16 cellular contexts compared by ENCODE assay signal in the genomic region with DNA sequence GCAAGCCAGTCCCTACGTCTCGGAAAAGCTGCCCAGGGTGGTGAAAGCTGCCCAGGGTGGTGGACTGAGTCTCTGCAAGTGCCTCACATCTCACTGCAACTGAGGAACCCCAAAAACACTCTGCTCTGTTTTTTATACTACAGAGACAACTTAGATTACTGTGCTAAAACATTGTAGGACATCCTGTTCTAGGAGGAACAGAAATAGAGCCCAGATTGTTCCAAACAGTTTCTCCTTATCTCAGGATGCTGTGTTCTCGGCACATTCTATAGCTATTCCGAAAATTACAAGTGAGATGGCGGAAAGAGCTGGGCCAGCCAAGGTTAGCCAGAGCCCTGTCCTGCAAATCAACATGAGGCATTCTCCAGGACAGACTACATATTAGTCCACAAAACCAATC.
DNase-seq lines count a peak whose midpoint lies in the region; ATAC-seq and TF ChIP-seq lines count a peak whose summit lies in the region.
"Had no signal": no experiment of that assay in that cellular context is flagged by ENCODE, and none has a peak within 500 bp of the region (broad histone marks: within the 10 kb centered on the region; RNA-seq: fewer than 3 reads in every experiment).

No MANE protein-coding gene starts in this region.

- no peaks in the 10 kb centered on the region for H3K36me3 ChIP-seq in heart left ventricle
- no peaks in the 10 kb centered on the region for H3K36me3 ChIP-seq in left ventricle myocardium inferior

- no peaks in the 10 kb centered on the region for H3K4me1 ChIP-seq in heart left ventricle
- H3K4me1 ChIP-seq in left ventricle myocardium inferior = no peaks in the 10 kb centered on the region
- H3K4me1 ChIP-seq in right cardiac atrium (ENCODE audit: control insufficient read depth, insufficient read depth, low read length) = no peaks in the 10 kb centered on the region

- DNase-seq in heart left ventricle (no peak), cardiac septum (ENCODE audit: low spot score) (no peak), left ventricle myocardium inferior (no peak), right cardiac atrium (peak in 1 of 3 donors; percentile 44)
- DNase-seq in activated naive CD4-positive, alpha-beta T cell (lab: John Stamatoyannopoulos, UW) = no peak
- no peak for DNase-seq in effector CD4-positive, alpha-beta T cell
- DNase-seq: C1 segment of cervical spinal cord; Calu3; CD4-positive, alpha-beta memory T cell; COR-L47; DMS53; DMS79 treated with DMSO at 0.1 percent for 48 hours; GF-D8; GM23248; H7; HCEC 1CT had no signal

- TF ChIP-seq CTCF in heart left ventricle (IDR thresholded peaks at IDR 0.05) = no peak
- no peak for TF ChIP-seq CTCF in left ventricle myocardium inferior (IDR thresholded peaks at IDR 0.05; ENCODE audit: borderline replicate concordance)

- peaks cover 0 to 8% (median 0%) of the 10 kb centered on the region in 12 donors for H3K9me3 ChIP-seq in heart left ventricle
- peaks cover 6% of the 10 kb centered on the region for H3K9me3 ChIP-seq in left ventricle myocardium inferior (replicated peaks)
- H3K9me3 ChIP-seq in right cardiac atrium (ENCODE audit: control insufficient read depth, low read length) = no peaks in the 10 kb centered on the region

- H3K4me3 ChIP-seq in heart left ventricle (peak overlapping the region in 4 of 12 donors; percentile 1 to 17 (median 4)), left ventricle myocardium inferior (peak overlapping the region; percentile 47), right cardiac atrium (ENCODE audit: low read length) (no peak overlapping the region)
- H3K4me3 ChIP-seq: GM23248 had no signal

- H3K27ac ChIP-seq in heart left ventricle = no peak overlapping the region
- H3K27ac ChIP-seq in left ventricle myocardium inferior (replicated peaks) = peak overlapping the region; percentile 54
- H3K27ac ChIP-seq in right cardiac atrium (ENCODE audit: low read length) = no peak overlapping the region
- H3K27ac ChIP-seq: GM23248 had no signal

- ATAC-seq in heart left ventricle (peak in 3 of 4 donors; percentile 38 to 68 (median 62)), right cardiac atrium (peak; percentile 84 to 87)

- TF ChIP-seq POLR2A in heart left ventricle (IDR thresholded peaks at IDR 0.05) = no peak

- H3K27me3 ChIP-seq in heart left ventricle (no peaks in the 10 kb centered on the region), left ventricle myocardium inferior (ENCODE audit: low read depth) (no peaks in the 10 kb centered on the region), right cardiac atrium (ENCODE audit: control insufficient read depth, insufficient read depth) (no peaks in the 10 kb centered on the region)

- intact Hi-C loops in heart left ventricle (cut with DNase I) = loop anchor here in 1 of 10 donors (2.0 kb wide), 1 partner anchor 29 kb away; no protein-coding TSS in a partner anchor
- intact Hi-C loops in cardiac septum (cut with DNase I) = no loop called here
- intact Hi-C loops in left ventricle myocardium inferior (cut with micrococcal nuclease) = no loop called here
- intact Hi-C loops in right cardiac atrium (cut with DNase I) = no loop called here

- 56 to 75% (median 69%) methylated on average over 5 of the region's 5 CpGs for WGBS in heart left ventricle, 4 donors
- WGBS in right cardiac atrium = 65% methylated on average over 5 of the region's 5 CpGs
